8 cellular contexts compared by ENCODE assay signal in the genomic region with DNA sequence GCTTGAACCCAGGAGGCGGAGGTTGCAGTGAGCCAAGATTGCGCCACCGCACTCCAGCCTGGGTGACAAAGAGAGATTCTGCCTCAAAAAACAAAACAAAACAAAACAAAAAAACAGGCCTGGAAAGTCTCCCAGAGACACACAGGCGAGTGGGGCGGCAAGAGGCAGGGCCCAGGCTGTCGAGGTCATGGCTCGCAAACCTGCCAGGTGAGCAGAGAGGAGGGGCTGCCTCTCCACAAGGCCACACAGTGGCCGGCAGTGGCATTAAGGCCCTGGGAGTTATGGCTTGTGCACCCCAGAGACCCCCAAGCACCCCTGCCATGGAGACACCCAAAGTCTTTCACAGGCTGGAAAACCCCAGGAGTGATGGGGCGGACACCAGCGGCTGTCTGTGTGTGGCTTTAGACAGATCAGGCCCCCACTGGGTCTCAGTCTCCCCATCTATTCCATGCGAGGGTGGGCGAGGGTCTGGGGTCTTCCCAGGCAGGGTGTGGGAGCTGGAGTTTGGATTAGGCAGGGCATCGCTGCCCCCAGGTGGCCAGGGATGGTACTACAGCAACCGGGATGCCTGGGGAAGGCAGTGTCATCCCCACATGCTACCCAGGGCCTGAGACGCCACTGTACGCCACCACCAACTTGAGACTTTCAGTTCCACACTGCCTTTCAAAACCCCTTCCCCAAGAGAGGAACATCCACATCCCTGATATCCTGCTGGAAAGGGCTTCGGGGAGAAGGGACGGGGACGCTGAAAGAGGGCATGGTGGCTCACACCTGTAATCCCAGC. TPM values are rescaled to one million over a fixed set of nuclear protein-coding genes. Genes with fewer than 3 reads are reported as not detected.
DNase-seq lines count a peak whose midpoint lies in the region; ATAC-seq and TF ChIP-seq lines count a peak whose summit lies in the region.

No MANE protein-coding gene starts in this region.

- peak; percentile 81 for ATAC-seq in left lung
- ATAC-seq in HG03135 (IDR thresholded peaks at IDR 0.05; ENCODE audit: unreplicated experiment): no peak

- peaks cover 0 to 58% of the 10 kb centered on the region in 2 donors for H3K4me1 ChIP-seq in left lung

- peaks cover 0 to 58% of the 10 kb centered on the region in 2 donors for H3K36me3 ChIP-seq in left lung

- peak; percentile 53 for DNase-seq in ELR (ENCODE audit: low read depth)
- peak; percentile 74 for DNase-seq in KBM-7
- peak; percentile 52 to 79 (median 65) for DNase-seq in activated CD4-positive, CD25-positive, alpha-beta regulatory T cell (lab: John Stamatoyannopoulos, UW)
- peak in 53 of 61 donors; percentile 9 to 72 (median 44) for DNase-seq in caudate nucleus (lab: John Stamatoyannopoulos, UW)
- peak; percentile 68 to 92 for DNase-seq in left lung
- peak; percentile 35 to 79 (median 51) for DNase-seq in stimulated activated CD4-positive, alpha-beta T cell treated with anti-CD3 and anti-CD28 coated beads, TNF-alpha, amount 100 ng/mL, for 1 hour (ENCODE audit: low read depth in 3 of 3, low spot score in 1 of 3)
- DNase-seq in ACHN: no peak

- H3K27ac ChIP-seq in caudate nucleus (ENCODE audit: low read depth, low read length) (no peak overlapping the region), left lung (no peak overlapping the region)

- TF ChIP-seq CTCF in left lung (IDR thresholded peaks at IDR 0.05): peak; percentile 93 to 98

- intact Hi-C loops in left lung (cut with DNase I): loop anchor here in 1 of 2 donors (5.0 kb wide), 1 partner anchor 104 kb away; no protein-coding TSS in a partner anchor

- H3K27me3 ChIP-seq in left lung: no peaks in the 10 kb centered on the region

- in situ Hi-C loops in KBM-7 (cut with MboI; ENCODE audit: low pct_unique_long_range_greater_than_20kb, low sequenced_read_pairs) (no loop called here), ACHN (cut with HindIII; ENCODE audit: low pct_ligation_motif_present, low pct_unique_long_range_greater_than_20kb, low sequenced_read_pairs) (loop anchor here (25.0 kb wide), 1 partner anchor 119 kb away; no protein-coding TSS in a partner anchor)

- no peaks in the 10 kb centered on the region for H3K9me3 ChIP-seq in left lung

- H3K4me3 ChIP-seq in left lung: no peak overlapping the region

RNA-seq across cellular contexts. Expression of gene CTRC, which starts 7.3 kb away (rescaled TPM):
- total RNA-seq in left lung: under 1 TPM in 1 of 2 donors, not detected in 1; 0.81 TPM

RNA-seq across cellular contexts. Expression of gene EFHD2, which starts 21.3 kb away (rescaled TPM):
- total RNA-seq in left lung: 100 to 1,000 TPM in 1 of 2 donors, 10 to 100 TPM in 1; 44.6 to 107 TPM

RNA-seq across cellular contexts. Expression of gene CELA2A, which starts 25.6 kb away (rescaled TPM):
- not detected for total RNA-seq in left lung

RNA-seq across cellular contexts. Expression of gene CELA2B, which starts 44.9 kb away (rescaled TPM):
- under 1 TPM in 1 of 2 donors, not detected in 1; 0.63 TPM for total RNA-seq in left lung
